Comparison of ENCODE assay signal across 8 cellular contexts in genomic region chr14:21268612-21269251, GRCh38. TPM values are rescaled to one million over a fixed set of nuclear protein-coding genes. Genes with fewer than 3 reads are reported as not detected.
DNase-seq lines count a peak whose midpoint lies in the region; FAIRE-seq and TF ChIP-seq lines count a peak whose summit lies in the region.

No MANE protein-coding gene starts in this region.

- no peak for TF ChIP-seq POLR2A in GM12892 (IDR thresholded peaks at IDR 0.05; ENCODE audit: low read depth, low read length)

- H3K36me3 ChIP-seq in BLaER1 (peaks cover 45% of the 10 kb centered on the region), brain microvascular endothelial cell (replicated peaks) (peaks cover 32% of the 10 kb centered on the region), stomach smooth muscle (ENCODE audit: control insufficient read depth in 2 of 2, insufficient read depth in 2 of 2, low read length in 2 of 2) (peaks cover 7 to 8% of the 10 kb centered on the region in 2 donors)

- peaks cover 54% of the 10 kb centered on the region for H4K20me1 ChIP-seq in BLaER1

- peak overlapping the region; percentile 99 for H3K9ac ChIP-seq in BLaER1
- peak overlapping the region; percentile 99 to 100 for H3K9ac ChIP-seq in stomach smooth muscle (ENCODE audit: low read length in 2 of 2)

- H3K27ac ChIP-seq in BLaER1: peak overlapping the region; percentile 97
- peak overlapping the region; percentile 89 for H3K27ac ChIP-seq in brain microvascular endothelial cell
- H3K27ac ChIP-seq in stomach smooth muscle (ENCODE audit: low read length): peak overlapping the region; percentile 96

- TF ChIP-seq CTCF in brain microvascular endothelial cell (IDR thresholded peaks at IDR 0.05; ENCODE audit: low read depth, low read length, missing control alignments): no peak

- H3K4me2 ChIP-seq in BLaER1: peak overlapping the region; percentile 81

- in situ Hi-C loops in brain microvascular endothelial cell (cut with HindIII; ENCODE audit: low pct_ligation_motif_present, low sequenced_read_pairs): no loop called here

- no peak for FAIRE-seq in GM12892 (lab: Jason Lieb, UNC)

- no peaks in the 10 kb centered on the region for H3K27me3 ChIP-seq in BLaER1
- no peaks in the 10 kb centered on the region for H3K27me3 ChIP-seq in brain microvascular endothelial cell (replicated peaks)
- no peaks in the 10 kb centered on the region for H3K27me3 ChIP-seq in stomach smooth muscle (ENCODE audit: control insufficient read depth in 1 of 2, insufficient read depth in 2 of 2, low read length in 2 of 2)

- DNase-seq in HCEC 1CT (peak; percentile 51), OCI-M1 (lab: John Stamatoyannopoulos, UW) (peak; percentile 59), brain microvascular endothelial cell (peak; percentile 39), kidney tubule cell (ENCODE audit: low spot score) (peak; percentile 56), AG08396 (ENCODE audit: low spot score) (no peak), GM12892 (ENCODE audit: insufficient read length) (no peak)

- H3K9me3 ChIP-seq in BLaER1 (no peaks in the 10 kb centered on the region), stomach smooth muscle (ENCODE audit: control insufficient read depth in 2 of 2, low read length in 2 of 2) (no peaks in the 10 kb centered on the region)

- H3K4me3 ChIP-seq in BLaER1 (peak overlapping the region; percentile 87), brain microvascular endothelial cell (ENCODE audit: low read depth, low read length) (peak overlapping the region; percentile 99), stomach smooth muscle (ENCODE audit: low read length in 2 of 2) (peak overlapping the region; percentile 76 to 99)

- peaks cover 38% of the 10 kb centered on the region for H3K4me1 ChIP-seq in BLaER1
- H3K4me1 ChIP-seq in stomach smooth muscle (ENCODE audit: control insufficient read depth, insufficient read depth, low read length): peaks cover 22% of the 10 kb centered on the region

RNA-seq across cellular contexts. Expression of gene HNRNPC, which starts 0.5 kb away (rescaled TPM):
- 674 TPM for polyA plus RNA-seq in GM12892 (2012; ENCODE audit: missing spikeins)

RNA-seq across cellular contexts. Expression of gene RPGRIP1, which starts 11.2 kb away (rescaled TPM):
- not detected for polyA plus RNA-seq in GM12892 (2012; ENCODE audit: missing spikeins)

Comparison
In these comparisons a context has a peak if more than half of its experiments do, and no peak if none do; other contexts are left out.
1. DNase-seq: peak in HCEC 1CT (single experiment), OCI-M1 (single experiment), brain microvascular endothelial cell (single experiment) and kidney tubule cell (single experiment); none in AG08396 (single experiment) and GM12892 (single experiment).
2. Peak in every context shown above with its lines, with median percentiles within 50 percentile points of each other: H3K27ac ChIP-seq and H3K4me3 ChIP-seq.